Comparison of ENCODE assay signal across 17 cellular contexts in the genomic region with DNA sequence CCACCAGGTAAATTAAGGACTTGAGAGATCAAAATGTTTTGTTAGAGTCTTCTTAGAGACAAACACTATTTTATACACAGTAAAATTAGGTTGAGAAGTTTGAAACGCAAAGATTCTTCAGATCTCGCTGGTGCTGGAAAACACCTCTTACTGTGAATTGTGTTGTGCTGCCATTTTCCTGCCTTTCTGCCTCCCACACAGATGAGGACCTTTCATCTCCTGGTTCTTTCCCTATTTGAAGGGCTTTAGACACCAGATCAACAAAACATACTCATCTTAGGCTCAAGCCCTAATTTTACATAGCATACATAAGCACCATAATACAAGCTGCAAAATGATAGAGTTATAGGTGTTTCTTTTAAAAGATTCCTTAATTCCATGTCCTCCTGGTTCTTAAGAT.
"Had no signal": no experiment of that assay in that cellular context is flagged by ENCODE, and none has a peak within 500 bp of the region (broad histone marks: within the 10 kb centered on the region; RNA-seq: fewer than 3 reads in every experiment).

No MANE protein-coding gene starts in this region.

- ATAC-seq: left lobe of liver; stimulated activated naive B cell treated with anti-CD40 and anti-IgM and Interleukin-4, amounts not matched to agents 10 μg/mL and 1 μg/mL and 100 μg/mL, for 72 hours; upper lobe of right lung had no signal

- H3K9me3 ChIP-seq: esophagus muscularis mucosa, upper lobe of right lung had no signal

- H3K27ac Mint-ChIP-seq: nephron; stimulated activated naive B cell treated with anti-CD40 and anti-IgM and Interleukin-4, amounts not matched to agents 10 μg/mL and 1 μg/mL and 100 μg/mL, for 72 hours; T-helper 1 cell treated with Interleukin-12 subunit alpha and Interleukin-12 subunit beta and Interleukin-4 antibody, amounts not matched to agents 30 μg/mL and 1 μg/mL, for 36 hours had no signal

- H3K27me3 Mint-ChIP-seq: stimulated activated naive B cell treated with anti-CD40 and anti-IgM and Interleukin-4, amounts not matched to agents 10 μg/mL and 1 μg/mL and 100 μg/mL, for 72 hours had no signal

- H3K27me3 ChIP-seq: esophagus muscularis mucosa, hepatocyte, upper lobe of right lung had no signal

- DNase-seq: activated CD4-positive, alpha-beta T cell treated with anti-CD3 and anti-CD28 coated beads for 4 hours; activated naive CD4-positive, alpha-beta T cell treated with Interleukin-2 at 50 U/mL for 16 hours; amniotic stem cell; caudate nucleus; islet precursor cell; mesenchymal stem cell; nucleus accumbens; posterior cingulate gyrus; stimulated activated CD4-positive, alpha-beta T cell treated with anti-CD3 and anti-CD28 coated beads, Interleukin-2, amount 100 ng/mL, for 48 hours; stimulated activated naive B cell treated with anti-CD40 and anti-IgM and Interleukin-4, amounts not matched to agents 10 μg/mL and 1 μg/mL and 100 μg/mL, for 72 hours; upper lobe of right lung; WERI-Rb-1 had no signal

- H3K4me3 Mint-ChIP-seq: nephron; stimulated activated naive B cell treated with anti-CD40 and anti-IgM and Interleukin-4, amounts not matched to agents 10 μg/mL and 1 μg/mL and 100 μg/mL, for 72 hours; T-helper 1 cell treated with Interleukin-12 subunit alpha and Interleukin-12 subunit beta and Interleukin-4 antibody, amounts not matched to agents 30 μg/mL and 1 μg/mL, for 36 hours had no signal

- H3K9me3 Mint-ChIP-seq: nephron; stimulated activated naive B cell treated with anti-CD40 and anti-IgM and Interleukin-4, amounts not matched to agents 10 μg/mL and 1 μg/mL and 100 μg/mL, for 72 hours; T-helper 1 cell treated with Interleukin-12 subunit alpha and Interleukin-12 subunit beta and Interleukin-4 antibody, amounts not matched to agents 30 μg/mL and 1 μg/mL, for 36 hours had no signal

- H3K4me3 ChIP-seq: esophagus muscularis mucosa, hepatocyte, upper lobe of right lung had no signal

- H3K27ac ChIP-seq: esophagus muscularis mucosa, hepatocyte, upper lobe of right lung, WERI-Rb-1 had no signal
